Comparison of ENCODE assay signal across 25 cellular contexts in genomic region chr20:35179292-35180212, GRCh38. TPM values are rescaled to one million over a fixed set of nuclear protein-coding genes. Genes with fewer than 3 reads are reported as not detected.
"Had no signal": no experiment of that assay in that cellular context is flagged by ENCODE, and none has a peak within 500 bp of the region (broad histone marks: within the 10 kb centered on the region; RNA-seq: fewer than 3 reads in every experiment).

No MANE protein-coding gene starts in this region.

- ATAC-seq: esophagus mucosa; foreskin keratinocyte; heart right ventricle; left cardiac atrium; lower lobe of right lung; naive thymus-derived CD8-positive, alpha-beta T cell; psoas muscle; right cardiac atrium; stimulated activated memory B cell treated with anti-CD40 and anti-IgM and Interleukin-4, amounts not matched to agents 10 μg/mL and 1 μg/mL and 100 μg/mL, for 72 hours; stimulated activated naive CD8-positive, alpha-beta T cell treated with anti-CD3 and anti-CD28 coated beads, Interleukin-15, Interleukin-2, amounts not matched to agents 100 U/mL and 50 U/mL, for 24 hours had no signal

- H3K9me3 ChIP-seq: heart right ventricle, left ventricle myocardium inferior, lower lobe of right lung, ovary, psoas muscle, spleen, testis, tibial artery had no signal

- H3K27me3 ChIP-seq: foreskin keratinocyte, heart right ventricle, ovary, spleen, testis, tibial artery had no signal

- H3K4me3 ChIP-seq: dorsolateral prefrontal cortex, heart right ventricle, left ventricle myocardium inferior, lower lobe of right lung, ovary, psoas muscle, skin epidermis, spleen, testis, tibial artery had no signal

- DNase-seq: dorsolateral prefrontal cortex; effector CD4-positive, alpha-beta T cell; foreskin keratinocyte; glutamatergic neuron; heart right ventricle; hippocampal formation; left cardiac atrium; left ventricle myocardium inferior; lower lobe of right lung; naive thymus-derived CD8-positive, alpha-beta T cell; nephron progenitor cell; nucleus accumbens; ovary; psoas muscle; right cardiac atrium; spleen; stimulated activated CD4-positive, alpha-beta T cell treated with anti-CD3 and anti-CD28 coated beads, Interleukin-4, amount 100 ng/mL, for 4 hours; stimulated activated naive CD8-positive, alpha-beta T cell treated with anti-CD3 and anti-CD28 coated beads, Interleukin-15, Interleukin-2, amounts not matched to agents 100 U/mL and 50 U/mL, for 24 hours; substantia nigra; testis; tibial artery had no signal

- H3K27ac ChIP-seq: dorsolateral prefrontal cortex, epithelial cell of prostate, foreskin keratinocyte, heart right ventricle, left ventricle myocardium inferior, lower lobe of right lung, ovary, psoas muscle, skin epidermis, spleen, testis, tibial artery had no signal

- H3K4me1 ChIP-seq: foreskin keratinocyte, lower lobe of right lung, psoas muscle, testis had no signal

- H3K36me3 ChIP-seq: ovary had no signal

RNA-seq across cellular contexts. Expression of gene MMP24, which starts 46.9 kb away (rescaled TPM):
- total RNA-seq: naive thymus-derived CD8-positive, alpha-beta T cell had no signal
